ENCODE assay signal across 13 cellular contexts in genomic region chr22:23784215-23784732, GRCh38. TPM values are rescaled to one million over a fixed set of nuclear protein-coding genes. Genes with fewer than 3 reads are reported as not detected.
DNase-seq lines count a peak whose midpoint lies in the region; ATAC-seq and TF ChIP-seq lines count a peak whose summit lies in the region.
"Had no signal": no experiment of that assay in that cellular context is flagged by ENCODE, and none has a peak within 500 bp of the region (broad histone marks: within the 10 kb centered on the region; RNA-seq: fewer than 3 reads in every experiment).

No MANE protein-coding gene starts in this region.

- no peak for ATAC-seq in activated T-helper 17 cell treated with anti-CD3 and anti-CD28 coated beads, Interleukin-2, amount 50 U/mL, for 72 hours (replicated peaks)
- no peak for ATAC-seq in HG02884 (IDR thresholded peaks at IDR 0.05; ENCODE audit: unreplicated experiment)
- ATAC-seq: stimulated activated naive CD8-positive, alpha-beta T cell treated with anti-CD3 and anti-CD28 coated beads, Interleukin-15, Interleukin-2, amounts not matched to agents 100 U/mL and 50 U/mL, for 24 hours; WTC11 had no signal

- peaks cover under 1% of the 10 kb centered on the region for H3K36me3 Mint-ChIP-seq in activated T-helper 17 cell treated with anti-CD3 and anti-CD28 coated beads, Interleukin-2, amount 50 U/mL, for 72 hours (ENCODE audit: low read depth)
- H3K36me3 Mint-ChIP-seq: activated naive CD4-positive, alpha-beta T cell treated with anti-CD3 and anti-CD28 coated beads, Interleukin-2, amount 50 U/mL, for 24 hours had no signal

- peaks cover 1% of the 10 kb centered on the region for H3K4me1 Mint-ChIP-seq in activated T-helper 17 cell treated with anti-CD3 and anti-CD28 coated beads, Interleukin-2, amount 50 U/mL, for 72 hours

- DNase-seq in AG08395 (ENCODE audit: low spot score) (peak; percentile 19), H4 (ENCODE audit: low spot score) (peak; percentile 69), mucosa of gallbladder (ENCODE audit: low spot score) (peak; percentile 66), epidermal melanocyte (ENCODE audit: insufficient read length, low spot score) (no peak), lower leg skin (ENCODE audit: low spot score in 2 of 2) (no peak), activated gamma-delta T cell treated with Interleukin-2 at 50 U/mL for 16 hours (no peak)
- DNase-seq: HCEC 1CT; NCI-H2171 treated with DMSO at 0.1 percent for 48 hours; stimulated activated naive CD8-positive, alpha-beta T cell treated with anti-CD3 and anti-CD28 coated beads, Interleukin-15, Interleukin-2, amounts not matched to agents 100 U/mL and 50 U/mL, for 24 hours had no signal

- H3K4me3 Mint-ChIP-seq in activated T-helper 17 cell treated with anti-CD3 and anti-CD28 coated beads, Interleukin-2, amount 50 U/mL, for 72 hours: no peak overlapping the region
- H3K4me3 Mint-ChIP-seq: activated naive CD4-positive, alpha-beta T cell treated with anti-CD3 and anti-CD28 coated beads, Interleukin-2, amount 50 U/mL, for 24 hours; WTC11 had no signal

- H3K9me3 Mint-ChIP-seq in activated T-helper 17 cell treated with anti-CD3 and anti-CD28 coated beads, Interleukin-2, amount 50 U/mL, for 72 hours: no peaks in the 10 kb centered on the region
- H3K9me3 Mint-ChIP-seq: activated naive CD4-positive, alpha-beta T cell treated with anti-CD3 and anti-CD28 coated beads, Interleukin-2, amount 50 U/mL, for 24 hours; WTC11 had no signal

- no peak overlapping the region for H3K4me3 ChIP-seq in lower leg skin (ENCODE audit: low read depth, poor library complexity, severe bottlenecking)

- H3K27ac Mint-ChIP-seq in activated T-helper 17 cell treated with anti-CD3 and anti-CD28 coated beads, Interleukin-2, amount 50 U/mL, for 72 hours: peak overlapping the region; percentile 60
- H3K27ac Mint-ChIP-seq: activated naive CD4-positive, alpha-beta T cell treated with anti-CD3 and anti-CD28 coated beads, Interleukin-2, amount 50 U/mL, for 24 hours; WTC11 had no signal

- no peaks in the 10 kb centered on the region for H3K27me3 Mint-ChIP-seq in activated T-helper 17 cell treated with anti-CD3 and anti-CD28 coated beads, Interleukin-2, amount 50 U/mL, for 72 hours
- H3K27me3 Mint-ChIP-seq: activated naive CD4-positive, alpha-beta T cell treated with anti-CD3 and anti-CD28 coated beads, Interleukin-2, amount 50 U/mL, for 24 hours had no signal

- WGBS in lower leg skin, 2 donors: 72 to 80% methylated on average over 8 of the region's 8 CpGs

- intact Hi-C loops in lower leg skin (cut with DNase I; ENCODE audit: low total_unique reads): no loop called here

- TF ChIP-seq CTCF in lower leg skin (IDR thresholded peaks at IDR 0.05): no peak

- TF ChIP-seq POLR2A in lower leg skin (IDR thresholded peaks at IDR 0.05): no peak

RNA-seq across cellular contexts. Expression of gene SMARCB1, which starts 2.5 kb away (rescaled TPM):
- total RNA-seq in H4 (2014; rRNA removed; shearing (Covaris generic)): 50.9 and 61.2 TPM in 2 replicates
- total RNA-seq in activated T-helper 17 cell treated with anti-CD3 and anti-CD28 coated beads, Interleukin-2, amount 50 U/mL, for 72 hours: 10 to 100 TPM; 51.4 to 70.1 TPM
- total RNA-seq in mucosa of gallbladder: 70.7 TPM
- 10 to 100 TPM; 52.2 to 61.6 (median 55.2) TPM for total RNA-seq in lower leg skin

RNA-seq across cellular contexts. Expression of gene MMP11, which starts 11.6 kb away (rescaled TPM):
- 0.35 and 1.4 TPM in 2 replicates for total RNA-seq in H4 (2014; rRNA removed; shearing (Covaris generic))
- total RNA-seq in activated T-helper 17 cell treated with anti-CD3 and anti-CD28 coated beads, Interleukin-2, amount 50 U/mL, for 72 hours: under 1 TPM; 0.45 to 0.50 TPM
- total RNA-seq in mucosa of gallbladder: 4.4 TPM
- 1 to 10 TPM in 3 of 4 donors, under 1 TPM in 1; 0.51 to 2.7 (median 1.9) TPM for total RNA-seq in lower leg skin

RNA-seq across cellular contexts. Expression of gene CHCHD10, which starts 16.5 kb away (rescaled TPM):
- total RNA-seq in H4 (2014; rRNA removed; shearing (Covaris generic)): 0.72 and 14.9 TPM in 2 replicates
- 100 to 1,000 TPM in 1 of 2 donors, 10 to 100 TPM in 1; 49.6 to 104 TPM for total RNA-seq in activated T-helper 17 cell treated with anti-CD3 and anti-CD28 coated beads, Interleukin-2, amount 50 U/mL, for 72 hours
- total RNA-seq in mucosa of gallbladder (148 TPM), lower leg skin (10 to 100 TPM in 2 of 4 donors, 1 to 10 TPM in 2; 3.8 to 28.3 (median 11.4) TPM)

RNA-seq across cellular contexts. Expression of gene C22orf15, which starts 21.5 kb away (rescaled TPM):
- total RNA-seq in H4 (2014; rRNA removed; shearing (Covaris generic)): not detected in 2 replicates
- not detected for total RNA-seq in activated T-helper 17 cell treated with anti-CD3 and anti-CD28 coated beads, Interleukin-2, amount 50 U/mL, for 72 hours
- total RNA-seq in mucosa of gallbladder (1.8 TPM), lower leg skin (not detected)

RNA-seq across cellular contexts. Expression of gene VPREB3, which starts 30.0 kb away (rescaled TPM):
- total RNA-seq in H4 (2014; rRNA removed; shearing (Covaris generic)): not detected in 2 replicates
- not detected for total RNA-seq in activated T-helper 17 cell treated with anti-CD3 and anti-CD28 coated beads, Interleukin-2, amount 50 U/mL, for 72 hours
- not detected for total RNA-seq in mucosa of gallbladder
- not detected for total RNA-seq in lower leg skin

Comparison
In these comparisons a context has a peak if more than half of its experiments do, and no peak if none do; other contexts are left out.
1. DNase-seq: peak in AG08395 (single experiment), H4 (single experiment) and mucosa of gallbladder (single experiment); none in epidermal melanocyte (single experiment), lower leg skin (0 of 2) and activated gamma-delta T cell treated with Interleukin-2 at 50 U/mL for 16 hours (single experiment).